In genomic region chr15:33154366-33155166, GRCh38 we compare ENCODE assay signal across 9 cellular contexts. TPM values are rescaled to one million over a fixed set of nuclear protein-coding genes. Genes with fewer than 3 reads are reported as not detected.
DNase-seq lines count a peak whose midpoint lies in the region; ATAC-seq and TF ChIP-seq lines count a peak whose summit lies in the region.
"Had no signal": no experiment of that assay in that cellular context is flagged by ENCODE, and none has a peak within 500 bp of the region (broad histone marks: within the 10 kb centered on the region; RNA-seq: fewer than 3 reads in every experiment).

No MANE protein-coding gene starts in this region.

- no peak for TF ChIP-seq CTCF in foreskin keratinocyte (conservative IDR thresholded peaks at IDR 0.05)

- no peaks in the 10 kb centered on the region for H3K36me3 Mint-ChIP-seq in stimulated activated memory B cell treated with anti-CD40 and anti-IgM and Interleukin-4, amounts not matched to agents 10 μg/mL and 1 μg/mL and 100 μg/mL, for 72 hours
- H3K36me3 Mint-ChIP-seq: immature natural killer cell had no signal

- peaks cover 3% of the 10 kb centered on the region for H3K9me3 Mint-ChIP-seq in stimulated activated memory B cell treated with anti-CD40 and anti-IgM and Interleukin-4, amounts not matched to agents 10 μg/mL and 1 μg/mL and 100 μg/mL, for 72 hours
- H3K9me3 Mint-ChIP-seq: immature natural killer cell had no signal

- H3K27me3 ChIP-seq in SJCRH30 (no peaks in the 10 kb centered on the region), foreskin keratinocyte (no peaks in the 10 kb centered on the region), rectal smooth muscle tissue (ENCODE audit: control insufficient read depth, insufficient read depth, low read length) (no peaks in the 10 kb centered on the region)

- H3K9ac ChIP-seq in rectal smooth muscle tissue (ENCODE audit: low read length) = no peak overlapping the region

- H3K27me3 Mint-ChIP-seq in stimulated activated memory B cell treated with anti-CD40 and anti-IgM and Interleukin-4, amounts not matched to agents 10 μg/mL and 1 μg/mL and 100 μg/mL, for 72 hours = peaks cover 25% of the 10 kb centered on the region

- H3K4me1 Mint-ChIP-seq in stimulated activated memory B cell treated with anti-CD40 and anti-IgM and Interleukin-4, amounts not matched to agents 10 μg/mL and 1 μg/mL and 100 μg/mL, for 72 hours = peaks cover 5% of the 10 kb centered on the region
- H3K4me1 Mint-ChIP-seq: immature natural killer cell had no signal

- H3K4me3 Mint-ChIP-seq in stimulated activated memory B cell treated with anti-CD40 and anti-IgM and Interleukin-4, amounts not matched to agents 10 μg/mL and 1 μg/mL and 100 μg/mL, for 72 hours = no peak overlapping the region
- H3K4me3 Mint-ChIP-seq: immature natural killer cell had no signal

- peak overlapping the region; percentile 55 for H3K4me3 ChIP-seq in SJCRH30
- H3K4me3 ChIP-seq in rectal smooth muscle tissue (ENCODE audit: low read length) = no peak overlapping the region

- H3K9me3 ChIP-seq in SJCRH30 (replicated peaks) = no peaks in the 10 kb centered on the region

- H3K27ac ChIP-seq in SJCRH30 (peak overlapping the region; percentile 97), foreskin keratinocyte (no peak overlapping the region), rectal smooth muscle tissue (ENCODE audit: low read depth, low read length) (peak overlapping the region; percentile 31)

- no peaks in the 10 kb centered on the region for H3K36me3 ChIP-seq in SJCRH30
- no peaks in the 10 kb centered on the region for H3K36me3 ChIP-seq in rectal smooth muscle tissue (ENCODE audit: control insufficient read depth, insufficient read depth, low read length)

- peak; percentile 29 for DNase-seq in DMS79 treated with DMSO at 0.1 percent for 48 hours (lab: John Stamatoyannopoulos, UW)
- DNase-seq in SJCRH30 = peak; percentile 91 to 97
- peak; percentile 65 to 79 for DNase-seq in foreskin keratinocyte
- no peak for DNase-seq in SW 1271 (lab: John Stamatoyannopoulos, UW)
- no peak for DNase-seq in NCI-H774 (lab: John Stamatoyannopoulos, UW)
- DNase-seq in NCI-H2171 (lab: John Stamatoyannopoulos, UW) = no peak
- DNase-seq: immature natural killer cell had no signal

- H3K4me1 ChIP-seq in SJCRH30 (peaks cover 11% of the 10 kb centered on the region), foreskin keratinocyte (no peaks in the 10 kb centered on the region), rectal smooth muscle tissue (ENCODE audit: control insufficient read depth, insufficient read depth, low read length) (peaks cover 3% of the 10 kb centered on the region)

- no peak overlapping the region for H3K27ac Mint-ChIP-seq in stimulated activated memory B cell treated with anti-CD40 and anti-IgM and Interleukin-4, amounts not matched to agents 10 μg/mL and 1 μg/mL and 100 μg/mL, for 72 hours

- ATAC-seq in foreskin keratinocyte = peak; percentile 78
- no peak for ATAC-seq in stimulated activated memory B cell treated with anti-CD40 and anti-IgM and Interleukin-4, amounts not matched to agents 10 μg/mL and 1 μg/mL and 100 μg/mL, for 72 hours

RNA-seq across cellular contexts. Expression of gene FMN1, which starts 39.9 kb away (rescaled TPM):
- 15.6 and 21.2 TPM in 2 replicates for total RNA-seq in SJCRH30 (2014; rRNA removed; shearing (Covaris generic))
- total RNA-seq in foreskin keratinocyte = 1.7 TPM in 2 replicates
- polyA plus RNA-seq in foreskin keratinocyte = 0.26 and 0.30 TPM in 2 replicates
- polyA plus RNA-seq: immature natural killer cell had no signal

Comparison
In these comparisons a context has a peak if more than half of its experiments do, and no peak if none do; other contexts are left out.
1. DNase-seq: peak in DMS79 treated with DMSO at 0.1 percent for 48 hours (single experiment), SJCRH30 (2 of 2) and foreskin keratinocyte (2 of 2); none in SW 1271 (0 of 2), NCI-H774 (single experiment) and NCI-H2171 (single experiment).